Comparison of ENCODE assay signal across 9 cellular contexts in the genomic region with DNA sequence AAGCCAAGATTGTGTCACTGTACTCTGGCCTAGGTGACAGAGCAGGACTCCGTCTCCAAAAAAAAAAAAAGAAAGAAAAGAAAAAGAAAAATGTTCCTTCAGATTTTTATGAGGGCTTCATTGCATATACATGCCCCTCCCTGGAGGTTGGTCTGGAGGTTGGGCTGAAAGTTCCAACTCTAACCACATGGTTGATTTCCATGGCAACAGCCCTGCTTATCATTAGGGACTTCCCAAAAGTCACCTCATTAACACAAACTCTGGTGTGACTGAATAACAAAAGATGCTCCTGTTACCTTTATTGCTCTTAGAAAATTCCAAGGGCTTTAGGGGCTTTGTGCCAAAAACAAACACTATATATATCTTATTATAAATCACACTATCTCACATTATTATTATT.
DNase-seq lines count a peak whose midpoint lies in the region; ATAC-seq and TF ChIP-seq lines count a peak whose summit lies in the region.
"Had no signal": no experiment of that assay in that cellular context is flagged by ENCODE, and none has a peak within 500 bp of the region (broad histone marks: within the 10 kb centered on the region; RNA-seq: fewer than 3 reads in every experiment).

No MANE protein-coding gene starts in this region.

- ATAC-seq in GM21619 (IDR thresholded peaks at IDR 0.05; ENCODE audit: unreplicated experiment) (peak; percentile 97), HG03442 (IDR thresholded peaks at IDR 0.05; ENCODE audit: unreplicated experiment) (peak; percentile 98), memory B cell (ENCODE audit: low read depth) (peak; percentile 74)

- H3K4me3 ChIP-seq in mammary epithelial cell (replicated peaks in 1 of 3; ENCODE audit: insufficient read depth in 1 of 3, low read depth in 2 of 3, low read length in 3 of 3): no peak overlapping the region

- DNase-seq in activated CD4-positive, alpha-beta T cell treated with anti-CD3 and anti-CD28 coated beads, Interleukin-2, amount 10 ng/mL, durations not matched to agents 24 days and 14 days: peak; percentile 72
- DNase-seq in activated CD4-positive, alpha-beta T cell treated with anti-CD3 and anti-CD28 coated beads for 4 hours: no peak
- DNase-seq in memory B cell (ENCODE audit: low spot score in 2 of 2): no peak
- DNase-seq in NCI-H524 treated with DMSO at 0.1 percent for 48 hours (lab: John Stamatoyannopoulos, UW): no peak
- no peak for DNase-seq in NCI-H187 treated with DMSO at 0.1 percent for 48 hours (lab: John Stamatoyannopoulos, UW)
- no peak for DNase-seq in mammary epithelial cell

- H3K27me3 Mint-ChIP-seq in activated CD4-positive, alpha-beta T cell treated with anti-CD3 and anti-CD28 coated beads, Interleukin-2, amount 10 ng/mL, durations not matched to agents 24 days and 14 days: peaks cover 6% of the 10 kb centered on the region
- H3K27me3 Mint-ChIP-seq in memory B cell: no peaks in the 10 kb centered on the region

- no peaks in the 10 kb centered on the region for H3K36me3 Mint-ChIP-seq in activated CD4-positive, alpha-beta T cell treated with anti-CD3 and anti-CD28 coated beads, Interleukin-2, amount 10 ng/mL, durations not matched to agents 24 days and 14 days (ENCODE audit: low read depth)
- no peaks in the 10 kb centered on the region for H3K36me3 Mint-ChIP-seq in memory B cell

- no peak for TF ChIP-seq CTCF in mammary epithelial cell (conservative IDR thresholded peaks at IDR 0.05 in 1 of 2, IDR thresholded peaks at IDR 0.05 in 1 of 2; ENCODE audit: extremely low read depth in 1 of 2, insufficient read depth in 1 of 2, low read depth in 1 of 2, low read length in 2 of 2)

- H3K27ac Mint-ChIP-seq in activated CD4-positive, alpha-beta T cell treated with anti-CD3 and anti-CD28 coated beads, Interleukin-2, amount 10 ng/mL, durations not matched to agents 24 days and 14 days: no peak overlapping the region
- no peak overlapping the region for H3K27ac Mint-ChIP-seq in memory B cell
- H3K27ac Mint-ChIP-seq: activated naive CD4-positive, alpha-beta T cell treated with anti-CD3 and anti-CD28 coated beads, Interleukin-2, amount 50 U/mL, for 72 hours had no signal

- intact Hi-C loops in activated CD4-positive, alpha-beta T cell treated with anti-CD3 and anti-CD28 coated beads, Interleukin-2, amount 10 ng/mL, durations not matched to agents 24 days and 14 days (cut with micrococcal nuclease): loop anchor here (1.0 kb wide), 1 partner anchor 110 kb away; no protein-coding TSS in a partner anchor
- intact Hi-C loops in mammary epithelial cell (cut with micrococcal nuclease): no loop called here

- peaks cover 18% of the 10 kb centered on the region for H3K9me3 ChIP-seq in mammary epithelial cell (replicated peaks; ENCODE audit: insufficient read depth, low read length)

- CTCF ChIA-PET in mammary epithelial cell (lab: Charles Lee; ENCODE audit: low non-redundant PET): no interaction called here

- no peak overlapping the region for H3K27ac ChIP-seq in mammary epithelial cell (ENCODE audit: insufficient read depth, low read depth, low read length)

- H3K36me3 ChIP-seq in mammary epithelial cell (ENCODE audit: insufficient read depth, low read length): no peaks in the 10 kb centered on the region

- peaks cover 9% of the 10 kb centered on the region for H3K4me1 Mint-ChIP-seq in activated CD4-positive, alpha-beta T cell treated with anti-CD3 and anti-CD28 coated beads, Interleukin-2, amount 10 ng/mL, durations not matched to agents 24 days and 14 days
- peaks cover 3% of the 10 kb centered on the region for H3K4me1 Mint-ChIP-seq in memory B cell

- dilution Hi-C loops in mammary epithelial cell (cut with HindIII; ENCODE audit: low sequenced_read_pairs): no loop called here

- no peak overlapping the region for H2AFZ ChIP-seq in mammary epithelial cell (ENCODE audit: low read depth, low read length)

- no peak overlapping the region for H3K9ac ChIP-seq in mammary epithelial cell (ENCODE audit: insufficient read depth, low read length)

- H3K9me3 Mint-ChIP-seq in activated CD4-positive, alpha-beta T cell treated with anti-CD3 and anti-CD28 coated beads, Interleukin-2, amount 10 ng/mL, durations not matched to agents 24 days and 14 days: peaks cover 11% of the 10 kb centered on the region
- H3K9me3 Mint-ChIP-seq in memory B cell: peaks cover 4% of the 10 kb centered on the region

- H3K27me3 ChIP-seq in mammary epithelial cell (ENCODE audit: insufficient read depth, low read length): no peaks in the 10 kb centered on the region

- WGBS in mammary epithelial cell (ENCODE audit: low coverage, missing lambda C conversion rate): no CpG with 5 or more reads among the region's 1 CpG

- in situ Hi-C loops in mammary epithelial cell (cut with MboI; ENCODE audit: low sequenced_read_pairs in 2 of 2): no loop called here

- no peaks in the 10 kb centered on the region for H3K79me2 ChIP-seq in mammary epithelial cell (ENCODE audit: insufficient read depth, low read length)

- BruUV-seq in mammary epithelial cell (replicated peaks; lab: Mats Ljungman, UMichigan): no TSS peak

- no peak overlapping the region for H3K4me3 Mint-ChIP-seq in activated CD4-positive, alpha-beta T cell treated with anti-CD3 and anti-CD28 coated beads, Interleukin-2, amount 10 ng/mL, durations not matched to agents 24 days and 14 days
- H3K4me3 Mint-ChIP-seq in memory B cell: no peak overlapping the region

- no peak overlapping the region for H3K4me2 ChIP-seq in mammary epithelial cell (ENCODE audit: insufficient read depth, low read depth, low read length)

- peaks cover 7% of the 10 kb centered on the region for H3K4me1 ChIP-seq in mammary epithelial cell (ENCODE audit: insufficient read depth, low read length)

- no peaks in the 10 kb centered on the region for H4K20me1 ChIP-seq in mammary epithelial cell (ENCODE audit: insufficient read depth, low read length)
